In genomic region chr1:144551543-144552424, GRCh38 we compare ENCODE assay signal across 1 cellular context.
TF ChIP-seq lines count a peak whose summit lies in the region.

No MANE protein-coding gene starts in this region.

TF ChIP-seq in HEK293, 187 proteins besides CTCF, POLR2A, EP300 and RAD21 (continued from another document and continues in another):
- TF ChIP-seq KLF16 (tag by site-specific recombination; IDR thresholded peaks at IDR 0.05) (peak; percentile 58), ZNF335 (tag by site-specific recombination; conservative IDR thresholded peaks at IDR 0.05) (peak; percentile 57), ZNF292 (tag by site-specific recombination; IDR thresholded peaks at IDR 0.05; ENCODE audit: borderline replicate concordance, low read depth) (no peak), SP3 (tag by site-specific recombination; IDR thresholded peaks at IDR 0.05) (peak; percentile 65), ZNF121 (tag by site-specific recombination; IDR thresholded peaks at IDR 0.05) (no peak), OVOL3 (tag by site-specific recombination; IDR thresholded peaks at IDR 0.05) (peak; percentile 16; the same call in 1 of the 2 replicates), ZNF521 (tag by site-specific recombination; IDR thresholded peaks at IDR 0.05) (no peak), ZBTB7A (tag by site-specific recombination; IDR thresholded peaks at IDR 0.05; ENCODE audit: low read depth) (no peak; the same call in 1 of the 2 replicates), BCL11A (tag by site-specific recombination; IDR thresholded peaks at IDR 0.05; ENCODE audit: low read depth) (peak; percentile 75), ZNF311 (tag by site-specific recombination; IDR thresholded peaks at IDR 0.05; ENCODE audit: borderline replicate concordance) (no peak), ZNF785 (tag by site-specific recombination; IDR thresholded peaks at IDR 0.05) (peak; percentile 16; the same call in 1 of the 2 replicates), INSM2 (tag by site-specific recombination; IDR thresholded peaks at IDR 0.05) (peak; percentile 50; the same call in 1 of the 2 replicates), ZBTB1 (tag by site-specific recombination; IDR thresholded peaks at IDR 0.05) (no peak), ZNF404 (tag by site-specific recombination; IDR thresholded peaks at IDR 0.05) (no peak), ZFP41 (tag by site-specific recombination; IDR thresholded peaks at IDR 0.05; ENCODE audit: borderline replicate concordance) (no peak), ZNF423 (tag by site-specific recombination; IDR thresholded peaks at IDR 0.05) (no peak), ZNF707 (tag by site-specific recombination; IDR thresholded peaks at IDR 0.05) (no peak), ZNF518A (tag by site-specific recombination; conservative IDR thresholded peaks at IDR 0.05; ENCODE audit: low read depth) (peak; percentile 10; the same call in 1 of the 2 replicates), ZNF549 (tag by site-specific recombination; IDR thresholded peaks at IDR 0.05) (no peak), ZNF354C (tag by site-specific recombination; IDR thresholded peaks at IDR 0.05; ENCODE audit: borderline replicate concordance, low read depth) (no peak), ZNF26 (tag by site-specific recombination; IDR thresholded peaks at IDR 0.05) (no peak), ZNF544 (tag by site-specific recombination; IDR thresholded peaks at IDR 0.05) (no peak), HOXD13 (CRISPR knock-in tag; IDR thresholded peaks at IDR 0.05; ENCODE audit: borderline replicate concordance) (no peak), KLF10 (tag by site-specific recombination; IDR thresholded peaks at IDR 0.05) (peak; percentile 85), SP2 (tag by site-specific recombination; IDR thresholded peaks at IDR 0.05) (peak; percentile 88), KLF9 (tag by site-specific recombination; IDR thresholded peaks at IDR 0.05; ENCODE audit: low read depth) (0 out of 2 replicates have a peak, but pooled peaks have one; percentile 38), ZNF585B (tag by site-specific recombination; IDR thresholded peaks at IDR 0.05) (no peak), ZNF76 (tag by site-specific recombination; IDR thresholded peaks at IDR 0.05; ENCODE audit: borderline replicate concordance, low read depth) (peak; percentile 94), MYNN (tag by site-specific recombination; IDR thresholded peaks at IDR 0.05; ENCODE audit: borderline replicate concordance) (peak; percentile 74; the same call in 1 of the 2 replicates), ZNF596 (tag by site-specific recombination; IDR thresholded peaks at IDR 0.05) (no peak), ZBTB20 (tag by site-specific recombination; IDR thresholded peaks at IDR 0.05) (peak; percentile 71; the same call in 1 of the 2 replicates)
- TF ChIP-seq, protein P1, sequence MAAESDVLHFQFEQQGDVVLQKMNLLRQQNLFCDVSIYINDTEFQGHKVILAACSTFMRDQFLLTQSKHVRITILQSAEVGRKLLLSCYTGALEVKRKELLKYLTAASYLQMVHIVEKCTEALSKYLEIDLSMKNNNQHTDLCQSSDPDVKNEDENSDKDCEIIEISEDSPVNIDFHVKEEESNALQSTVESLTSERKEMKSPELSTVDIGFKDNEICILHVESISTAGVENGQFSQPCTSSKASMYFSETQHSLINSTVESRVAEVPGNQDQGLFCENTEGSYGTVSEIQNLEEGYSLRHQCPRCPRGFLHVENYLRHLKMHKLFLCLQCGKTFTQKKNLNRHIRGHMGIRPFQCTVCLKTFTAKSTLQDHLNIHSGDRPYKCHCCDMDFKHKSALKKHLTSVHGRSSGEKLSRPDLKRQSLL (tag by site-specific recombination; IDR thresholded peaks at IDR 0.05), result 0 out of 2 replicates have a peak, but pooled peaks have one; percentile 17
- TF ChIP-seq, protein P2, sequence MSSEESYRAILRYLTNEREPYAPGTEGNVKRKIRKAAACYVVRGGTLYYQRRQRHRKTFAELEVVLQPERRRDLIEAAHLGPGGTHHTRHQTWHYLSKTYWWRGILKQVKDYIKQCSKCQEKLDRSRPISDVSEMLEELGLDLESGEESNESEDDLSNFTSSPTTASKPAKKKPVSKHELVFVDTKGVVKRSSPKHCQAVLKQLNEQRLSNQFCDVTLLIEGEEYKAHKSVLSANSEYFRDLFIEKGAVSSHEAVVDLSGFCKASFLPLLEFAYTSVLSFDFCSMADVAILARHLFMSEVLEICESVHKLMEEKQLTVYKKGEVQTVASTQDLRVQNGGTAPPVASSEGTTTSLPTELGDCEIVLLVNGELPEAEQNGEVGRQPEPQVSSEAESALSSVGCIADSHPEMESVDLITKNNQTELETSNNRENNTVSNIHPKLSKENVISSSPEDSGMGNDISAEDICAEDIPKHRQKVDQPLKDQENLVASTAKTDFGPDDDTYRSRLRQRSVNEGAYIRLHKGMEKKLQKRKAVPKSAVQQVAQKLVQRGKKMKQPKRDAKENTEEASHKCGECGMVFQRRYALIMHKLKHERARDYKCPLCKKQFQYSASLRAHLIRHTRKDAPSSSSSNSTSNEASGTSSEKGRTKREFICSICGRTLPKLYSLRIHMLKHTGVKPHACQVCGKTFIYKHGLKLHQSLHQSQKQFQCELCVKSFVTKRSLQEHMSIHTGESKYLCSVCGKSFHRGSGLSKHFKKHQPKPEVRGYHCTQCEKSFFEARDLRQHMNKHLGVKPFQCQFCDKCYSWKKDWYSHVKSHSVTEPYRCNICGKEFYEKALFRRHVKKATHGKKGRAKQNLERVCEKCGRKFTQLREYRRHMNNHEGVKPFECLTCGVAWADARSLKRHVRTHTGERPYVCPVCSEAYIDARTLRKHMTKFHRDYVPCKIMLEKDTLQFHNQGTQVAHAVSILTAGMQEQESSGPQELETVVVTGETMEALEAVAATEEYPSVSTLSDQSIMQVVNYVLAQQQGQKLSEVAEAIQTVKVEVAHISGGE (tag by site-specific recombination; conservative IDR thresholded peaks at IDR 0.05; ENCODE audit: low read depth), result peak; percentile 92
- TF ChIP-seq, protein P3, sequence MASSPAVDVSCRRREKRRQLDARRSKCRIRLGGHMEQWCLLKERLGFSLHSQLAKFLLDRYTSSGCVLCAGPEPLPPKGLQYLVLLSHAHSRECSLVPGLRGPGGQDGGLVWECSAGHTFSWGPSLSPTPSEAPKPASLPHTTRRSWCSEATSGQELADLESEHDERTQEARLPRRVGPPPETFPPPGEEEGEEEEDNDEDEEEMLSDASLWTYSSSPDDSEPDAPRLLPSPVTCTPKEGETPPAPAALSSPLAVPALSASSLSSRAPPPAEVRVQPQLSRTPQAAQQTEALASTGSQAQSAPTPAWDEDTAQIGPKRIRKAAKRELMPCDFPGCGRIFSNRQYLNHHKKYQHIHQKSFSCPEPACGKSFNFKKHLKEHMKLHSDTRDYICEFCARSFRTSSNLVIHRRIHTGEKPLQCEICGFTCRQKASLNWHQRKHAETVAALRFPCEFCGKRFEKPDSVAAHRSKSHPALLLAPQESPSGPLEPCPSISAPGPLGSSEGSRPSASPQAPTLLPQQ (tag by site-specific recombination; IDR thresholded peaks at IDR 0.05), result peak; percentile 57
- TF ChIP-seq, protein P4, sequence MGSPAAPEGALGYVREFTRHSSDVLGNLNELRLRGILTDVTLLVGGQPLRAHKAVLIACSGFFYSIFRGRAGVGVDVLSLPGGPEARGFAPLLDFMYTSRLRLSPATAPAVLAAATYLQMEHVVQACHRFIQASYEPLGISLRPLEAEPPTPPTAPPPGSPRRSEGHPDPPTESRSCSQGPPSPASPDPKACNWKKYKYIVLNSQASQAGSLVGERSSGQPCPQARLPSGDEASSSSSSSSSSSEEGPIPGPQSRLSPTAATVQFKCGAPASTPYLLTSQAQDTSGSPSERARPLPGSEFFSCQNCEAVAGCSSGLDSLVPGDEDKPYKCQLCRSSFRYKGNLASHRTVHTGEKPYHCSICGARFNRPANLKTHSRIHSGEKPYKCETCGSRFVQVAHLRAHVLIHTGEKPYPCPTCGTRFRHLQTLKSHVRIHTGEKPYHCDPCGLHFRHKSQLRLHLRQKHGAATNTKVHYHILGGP (tag by site-specific recombination; IDR thresholded peaks at IDR 0.05), result no peak
- TF ChIP-seq, protein P5, sequence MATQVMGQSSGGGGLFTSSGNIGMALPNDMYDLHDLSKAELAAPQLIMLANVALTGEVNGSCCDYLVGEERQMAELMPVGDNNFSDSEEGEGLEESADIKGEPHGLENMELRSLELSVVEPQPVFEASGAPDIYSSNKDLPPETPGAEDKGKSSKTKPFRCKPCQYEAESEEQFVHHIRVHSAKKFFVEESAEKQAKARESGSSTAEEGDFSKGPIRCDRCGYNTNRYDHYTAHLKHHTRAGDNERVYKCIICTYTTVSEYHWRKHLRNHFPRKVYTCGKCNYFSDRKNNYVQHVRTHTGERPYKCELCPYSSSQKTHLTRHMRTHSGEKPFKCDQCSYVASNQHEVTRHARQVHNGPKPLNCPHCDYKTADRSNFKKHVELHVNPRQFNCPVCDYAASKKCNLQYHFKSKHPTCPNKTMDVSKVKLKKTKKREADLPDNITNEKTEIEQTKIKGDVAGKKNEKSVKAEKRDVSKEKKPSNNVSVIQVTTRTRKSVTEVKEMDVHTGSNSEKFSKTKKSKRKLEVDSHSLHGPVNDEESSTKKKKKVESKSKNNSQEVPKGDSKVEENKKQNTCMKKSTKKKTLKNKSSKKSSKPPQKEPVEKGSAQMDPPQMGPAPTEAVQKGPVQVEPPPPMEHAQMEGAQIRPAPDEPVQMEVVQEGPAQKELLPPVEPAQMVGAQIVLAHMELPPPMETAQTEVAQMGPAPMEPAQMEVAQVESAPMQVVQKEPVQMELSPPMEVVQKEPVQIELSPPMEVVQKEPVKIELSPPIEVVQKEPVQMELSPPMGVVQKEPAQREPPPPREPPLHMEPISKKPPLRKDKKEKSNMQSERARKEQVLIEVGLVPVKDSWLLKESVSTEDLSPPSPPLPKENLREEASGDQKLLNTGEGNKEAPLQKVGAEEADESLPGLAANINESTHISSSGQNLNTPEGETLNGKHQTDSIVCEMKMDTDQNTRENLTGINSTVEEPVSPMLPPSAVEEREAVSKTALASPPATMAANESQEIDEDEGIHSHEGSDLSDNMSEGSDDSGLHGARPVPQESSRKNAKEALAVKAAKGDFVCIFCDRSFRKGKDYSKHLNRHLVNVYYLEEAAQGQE (tag by site-specific recombination; IDR thresholded peaks at IDR 0.05), result peak; percentile 73; the same call in 1 of the 2 replicates
- TF ChIP-seq, protein P6, sequence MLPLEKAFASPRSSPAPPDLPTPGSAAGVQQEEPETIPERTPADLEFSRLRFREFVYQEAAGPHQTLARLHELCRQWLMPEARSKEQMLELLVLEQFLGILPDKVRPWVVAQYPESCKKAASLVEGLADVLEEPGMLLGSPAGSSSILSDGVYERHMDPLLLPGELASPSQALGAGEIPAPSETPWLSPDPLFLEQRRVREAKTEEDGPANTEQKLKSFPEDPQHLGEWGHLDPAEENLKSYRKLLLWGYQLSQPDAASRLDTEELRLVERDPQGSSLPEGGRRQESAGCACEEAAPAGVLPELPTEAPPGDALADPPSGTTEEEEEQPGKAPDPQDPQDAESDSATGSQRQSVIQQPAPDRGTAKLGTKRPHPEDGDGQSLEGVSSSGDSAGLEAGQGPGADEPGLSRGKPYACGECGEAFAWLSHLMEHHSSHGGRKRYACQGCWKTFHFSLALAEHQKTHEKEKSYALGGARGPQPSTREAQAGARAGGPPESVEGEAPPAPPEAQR (tag by site-specific recombination; IDR thresholded peaks at IDR 0.05), result no peak
